1 cellular context compared by ENCODE assay signal in the genomic region with DNA sequence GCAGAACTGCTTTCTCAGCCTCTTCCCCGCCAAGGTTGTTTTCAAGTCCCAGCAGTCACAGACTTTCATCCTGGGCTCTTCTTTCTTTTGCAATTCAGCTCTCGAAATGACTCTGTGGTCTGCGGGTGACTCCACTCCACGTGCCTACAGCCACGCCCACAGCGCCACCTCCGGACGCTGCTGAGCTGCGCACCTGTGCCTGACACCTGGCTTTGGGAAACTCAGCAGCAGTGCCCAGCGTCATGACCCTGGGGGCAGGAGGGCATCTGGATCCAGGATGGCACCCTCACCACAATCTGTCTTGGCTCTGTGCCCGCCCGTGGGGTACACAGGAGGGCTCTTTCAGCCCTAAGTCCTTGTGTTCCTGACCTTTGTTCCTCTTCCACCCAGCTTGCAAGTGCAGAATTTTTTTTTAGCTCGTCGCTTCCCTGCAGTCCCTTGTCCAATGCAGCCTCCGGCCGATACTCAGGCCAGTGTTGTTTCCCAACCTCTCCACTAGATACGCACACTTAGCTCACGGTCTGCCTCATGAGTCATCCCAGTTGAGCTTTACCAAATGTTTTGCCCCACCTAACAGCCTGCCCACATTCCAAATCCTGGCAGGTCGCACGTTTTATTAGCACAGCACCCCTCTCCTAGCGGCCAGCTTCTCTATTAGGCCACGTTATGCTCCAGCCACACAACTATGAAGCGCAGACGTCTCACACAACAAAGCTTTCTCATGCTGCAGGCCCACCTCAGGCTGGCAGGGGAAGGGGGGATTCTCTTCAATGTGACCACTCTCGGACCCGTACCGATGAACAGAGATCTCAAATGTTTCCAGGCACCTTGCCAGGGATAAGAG.
A peak's percentile ranks its signal among the peaks of the same experiment; 100 is the strongest.
TF ChIP-seq lines count a peak whose summit lies in the region.

No MANE protein-coding gene starts in this region.

TF ChIP-seq in HepG2, 621 proteins besides CTCF, POLR2A, EP300 and RAD21 (continued from another document):
- TF ChIP-seq, protein P1, sequence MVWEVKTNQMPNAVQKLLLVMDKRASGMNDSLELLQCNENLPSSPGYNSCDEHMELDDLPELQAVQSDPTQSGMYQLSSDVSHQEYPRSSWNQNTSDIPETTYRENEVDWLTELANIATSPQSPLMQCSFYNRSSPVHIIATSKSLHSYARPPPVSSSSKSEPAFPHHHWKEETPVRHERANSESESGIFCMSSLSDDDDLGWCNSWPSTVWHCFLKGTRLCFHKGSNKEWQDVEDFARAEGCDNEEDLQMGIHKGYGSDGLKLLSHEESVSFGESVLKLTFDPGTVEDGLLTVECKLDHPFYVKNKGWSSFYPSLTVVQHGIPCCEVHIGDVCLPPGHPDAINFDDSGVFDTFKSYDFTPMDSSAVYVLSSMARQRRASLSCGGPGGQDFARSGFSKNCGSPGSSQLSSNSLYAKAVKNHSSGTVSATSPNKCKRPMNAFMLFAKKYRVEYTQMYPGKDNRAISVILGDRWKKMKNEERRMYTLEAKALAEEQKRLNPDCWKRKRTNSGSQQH (CRISPR knock-in tag; IDR thresholded peaks at IDR 0.05; ENCODE audit: low read depth) = no peak
- TF ChIP-seq ZNF225 (CRISPR knock-in tag; IDR thresholded peaks at IDR 0.05) (peak; percentile 76; the same call in 1 of the 2 replicates), ZMYM2 (CRISPR knock-in tag; IDR thresholded peaks at IDR 0.05) (no peak), ZNF772 (CRISPR knock-in tag; IDR thresholded peaks at IDR 0.05) (peak; percentile 93; the same call in 1 of the 2 replicates), ZNF660 (CRISPR knock-in tag; IDR thresholded peaks at IDR 0.05; ENCODE audit: borderline replicate concordance, low read depth) (no peak), TEAD2 (CRISPR knock-in tag; IDR thresholded peaks at IDR 0.05) (no peak), ZNF652 (CRISPR knock-in tag; IDR thresholded peaks at IDR 0.05; ENCODE audit: borderline replicate concordance, low read depth) (no peak), ZNF552 (CRISPR knock-in tag; IDR thresholded peaks at IDR 0.05; ENCODE audit: borderline replicate concordance) (peak; percentile 11; the same call in 1 of the 2 replicates), KLF11 (CRISPR knock-in tag; IDR thresholded peaks at IDR 0.05) (no peak), PHF21A (CRISPR knock-in tag; IDR thresholded peaks at IDR 0.05) (peak; percentile 85), NFE2 (CRISPR knock-in tag; IDR thresholded peaks at IDR 0.05) (no peak), CEBPG (CRISPR knock-in tag; IDR thresholded peaks at IDR 0.05) (peak; percentile 75), TAF1 (CRISPR knock-in tag; IDR thresholded peaks at IDR 0.05) (no peak)
- TF ChIP-seq, protein P2, sequence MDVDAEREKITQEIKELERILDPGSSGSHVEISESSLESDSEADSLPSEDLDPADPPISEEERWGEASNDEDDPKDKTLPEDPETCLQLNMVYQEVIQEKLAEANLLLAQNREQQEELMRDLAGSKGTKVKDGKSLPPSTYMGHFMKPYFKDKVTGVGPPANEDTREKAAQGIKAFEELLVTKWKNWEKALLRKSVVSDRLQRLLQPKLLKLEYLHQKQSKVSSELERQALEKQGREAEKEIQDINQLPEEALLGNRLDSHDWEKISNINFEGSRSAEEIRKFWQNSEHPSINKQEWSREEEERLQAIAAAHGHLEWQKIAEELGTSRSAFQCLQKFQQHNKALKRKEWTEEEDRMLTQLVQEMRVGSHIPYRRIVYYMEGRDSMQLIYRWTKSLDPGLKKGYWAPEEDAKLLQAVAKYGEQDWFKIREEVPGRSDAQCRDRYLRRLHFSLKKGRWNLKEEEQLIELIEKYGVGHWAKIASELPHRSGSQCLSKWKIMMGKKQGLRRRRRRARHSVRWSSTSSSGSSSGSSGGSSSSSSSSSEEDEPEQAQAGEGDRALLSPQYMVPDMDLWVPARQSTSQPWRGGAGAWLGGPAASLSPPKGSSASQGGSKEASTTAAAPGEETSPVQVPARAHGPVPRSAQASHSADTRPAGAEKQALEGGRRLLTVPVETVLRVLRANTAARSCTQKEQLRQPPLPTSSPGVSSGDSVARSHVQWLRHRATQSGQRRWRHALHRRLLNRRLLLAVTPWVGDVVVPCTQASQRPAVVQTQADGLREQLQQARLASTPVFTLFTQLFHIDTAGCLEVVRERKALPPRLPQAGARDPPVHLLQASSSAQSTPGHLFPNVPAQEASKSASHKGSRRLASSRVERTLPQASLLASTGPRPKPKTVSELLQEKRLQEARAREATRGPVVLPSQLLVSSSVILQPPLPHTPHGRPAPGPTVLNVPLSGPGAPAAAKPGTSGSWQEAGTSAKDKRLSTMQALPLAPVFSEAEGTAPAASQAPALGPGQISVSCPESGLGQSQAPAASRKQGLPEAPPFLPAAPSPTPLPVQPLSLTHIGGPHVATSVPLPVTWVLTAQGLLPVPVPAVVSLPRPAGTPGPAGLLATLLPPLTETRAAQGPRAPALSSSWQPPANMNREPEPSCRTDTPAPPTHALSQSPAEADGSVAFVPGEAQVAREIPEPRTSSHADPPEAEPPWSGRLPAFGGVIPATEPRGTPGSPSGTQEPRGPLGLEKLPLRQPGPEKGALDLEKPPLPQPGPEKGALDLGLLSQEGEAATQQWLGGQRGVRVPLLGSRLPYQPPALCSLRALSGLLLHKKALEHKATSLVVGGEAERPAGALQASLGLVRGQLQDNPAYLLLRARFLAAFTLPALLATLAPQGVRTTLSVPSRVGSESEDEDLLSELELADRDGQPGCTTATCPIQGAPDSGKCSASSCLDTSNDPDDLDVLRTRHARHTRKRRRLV (CRISPR knock-in tag; IDR thresholded peaks at IDR 0.05) = 0 out of 2 replicates have a peak, but pooled peaks have one; percentile 59
- TF ChIP-seq, protein P3, sequence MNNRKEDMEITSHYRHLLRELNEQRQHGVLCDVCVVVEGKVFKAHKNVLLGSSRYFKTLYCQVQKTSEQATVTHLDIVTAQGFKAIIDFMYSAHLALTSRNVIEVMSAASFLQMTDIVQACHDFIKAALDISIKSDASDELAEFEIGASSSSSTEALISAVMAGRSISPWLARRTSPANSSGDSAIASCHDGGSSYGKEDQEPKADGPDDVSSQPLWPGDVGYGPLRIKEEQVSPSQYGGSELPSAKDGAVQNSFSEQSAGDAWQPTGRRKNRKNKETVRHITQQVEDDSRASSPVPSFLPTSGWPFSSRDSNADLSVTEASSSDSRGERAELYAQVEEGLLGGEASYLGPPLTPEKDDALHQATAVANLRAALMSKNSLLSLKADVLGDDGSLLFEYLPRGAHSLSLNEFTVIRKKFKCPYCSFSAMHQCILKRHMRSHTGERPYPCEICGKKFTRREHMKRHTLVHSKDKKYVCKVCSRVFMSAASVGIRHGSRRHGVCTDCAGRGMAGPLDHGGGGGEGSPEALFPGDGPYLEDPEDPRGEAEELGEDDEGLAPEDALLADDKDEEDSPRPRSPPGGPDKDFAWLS (CRISPR knock-in tag; IDR thresholded peaks at IDR 0.05; ENCODE audit: borderline replicate concordance) = no peak
- TF ChIP-seq, protein P4, sequence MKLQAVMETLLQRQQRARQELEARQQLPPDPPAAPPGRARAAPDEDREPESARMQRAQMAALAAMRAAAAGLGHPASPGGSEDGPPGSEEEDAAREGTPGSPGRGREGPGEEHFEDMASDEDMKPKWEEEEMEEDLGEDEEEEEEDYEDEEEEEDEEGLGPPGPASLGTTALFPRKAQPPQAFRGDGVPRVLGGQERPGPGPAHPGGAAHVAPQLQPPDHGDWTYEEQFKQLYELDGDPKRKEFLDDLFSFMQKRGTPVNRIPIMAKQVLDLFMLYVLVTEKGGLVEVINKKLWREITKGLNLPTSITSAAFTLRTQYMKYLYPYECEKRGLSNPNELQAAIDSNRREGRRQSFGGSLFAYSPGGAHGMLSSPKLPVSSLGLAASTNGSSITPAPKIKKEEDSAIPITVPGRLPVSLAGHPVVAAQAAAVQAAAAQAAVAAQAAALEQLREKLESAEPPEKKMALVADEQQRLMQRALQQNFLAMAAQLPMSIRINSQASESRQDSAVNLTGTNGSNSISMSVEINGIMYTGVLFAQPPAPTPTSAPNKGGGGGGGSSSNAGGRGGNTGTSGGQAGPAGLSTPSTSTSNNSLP (IDR thresholded peaks at IDR 0.05; ENCODE audit: low read depth, low read length) = peak; percentile 14; the same call in 1 of the 2 replicates
